ENCODE assay signal across 8 cellular contexts in genomic region chr4:76690091-76690905, GRCh38.
DNase-seq lines count a peak whose midpoint lies in the region; ATAC-seq and TF ChIP-seq lines count a peak whose summit lies in the region.

No MANE protein-coding gene starts in this region.

- H3K36me3 ChIP-seq in ACC112 (ENCODE audit: insufficient read depth, low read length) (no peaks in the 10 kb centered on the region), H7 (replicated peaks; ENCODE audit: control insufficient read depth, insufficient read depth, low read length) (no peaks in the 10 kb centered on the region), ascending aorta (no peaks in the 10 kb centered on the region), urinary bladder (ENCODE audit: insufficient read depth) (no peaks in the 10 kb centered on the region)

- intact Hi-C loops in ascending aorta (cut with DNase I), result loop anchor here (5.0 kb wide), 2 partner anchors 62 to 78 kb away; no protein-coding TSS in a partner anchor

- H3K27me3 ChIP-seq in ACC112 (ENCODE audit: insufficient read depth, low read length), result peaks cover 19% of the 10 kb centered on the region; the same call in 1 of the 2 replicates
- H3K27me3 ChIP-seq in H7 (ENCODE audit: control insufficient read depth, insufficient read depth, low read length), result no peaks in the 10 kb centered on the region
- no peaks in the 10 kb centered on the region for H3K27me3 ChIP-seq in ascending aorta

- no peaks in the 10 kb centered on the region for H3K9me3 ChIP-seq in ascending aorta

- TF ChIP-seq CTCF in ascending aorta (IDR thresholded peaks at IDR 0.05), result no peak
- TF ChIP-seq CTCF in GM10266 (IDR thresholded peaks at IDR 0.05; ENCODE audit: control insufficient read depth, insufficient read depth, low read depth, missing control alignments), result no peak

- H3K27ac ChIP-seq in ACC112 (ENCODE audit: low read depth, low read length) (no peak overlapping the region), ascending aorta (peak overlapping the region; percentile 89 to 98), urinary bladder (ENCODE audit: low read depth) (no peak overlapping the region)

- ATAC-seq in left lobe of liver, result peak; percentile 31
- ATAC-seq in HG03460 (IDR thresholded peaks at IDR 0.05; ENCODE audit: unreplicated experiment), result no peak

- H3K79me2 ChIP-seq in ACC112 (ENCODE audit: control insufficient read depth, insufficient read depth, low read length, unreplicated experiment), result no peaks in the 10 kb centered on the region

- peak overlapping the region; percentile 49 for H2AFZ ChIP-seq in ACC112 (ENCODE audit: low read length, unreplicated experiment)

- DNase-seq in H7 (peak; percentile 17), ascending aorta (ENCODE audit: low spot score in 2 of 2) (no peak), left lobe of liver (ENCODE audit: low spot score) (no peak), GM10266 (ENCODE audit: extremely low spot score) (no peak)
- DNase-seq in NK-92 treated with Interleukin-12 subunit alpha and Interleukin-12 subunit beta, amount 100 ng/mL, for 24 hours (lab: John Stamatoyannopoulos, UW), result no peak

- 12% methylated on average over 12 of the region's 12 CpGs for WGBS in urinary bladder

- peak overlapping the region; percentile 74 for H3K4me3 ChIP-seq in ACC112 (ENCODE audit: low read depth, low read length)
- peak overlapping the region; percentile 76 for H3K4me3 ChIP-seq in H7 (ENCODE audit: insufficient read depth, low read depth, low read length)
- peak overlapping the region; percentile 64 to 97 for H3K4me3 ChIP-seq in ascending aorta
- peak overlapping the region; percentile 54 for H3K4me3 ChIP-seq in urinary bladder (ENCODE audit: low read depth, low read length)

- peaks cover 4% of the 10 kb centered on the region for H3K4me1 ChIP-seq in ACC112 (ENCODE audit: control insufficient read depth, insufficient read depth, low read length, unreplicated experiment)
- H3K4me1 ChIP-seq in ascending aorta, result peaks cover 0 to 29% of the 10 kb centered on the region in 2 donors
- H3K4me1 ChIP-seq in urinary bladder (ENCODE audit: insufficient read depth), result no peaks in the 10 kb centered on the region

Comparison
In these comparisons a context has a peak if more than half of its experiments do, and no peak if none do; other contexts are left out.
1. H3K27ac ChIP-seq: peak in ascending aorta (2 of 2); none in ACC112 (single experiment) and urinary bladder (single experiment).
2. Peak in every context shown above with its lines, with median percentiles within 50 percentile points of each other: H3K4me3 ChIP-seq.